ENCODE assay signal across 1 cellular context in genomic region chr20:53652090-53652858, GRCh38.
TF ChIP-seq lines count a peak whose summit lies in the region.

No MANE protein-coding gene starts in this region.

TF ChIP-seq in GM12878, 131 proteins besides CTCF, POLR2A, EP300 and RAD21 (continued from another document and continues in another):
- TF ChIP-seq BCL3 (IDR thresholded peaks at IDR 0.05; ENCODE audit: borderline replicate concordance, insufficient read depth, low read depth, low read length, poor library complexity, severe bottlenecking) (no peak), BCLAF1 (IDR thresholded peaks at IDR 0.05) (no peak), MEF2B (IDR thresholded peaks at IDR 0.05; ENCODE audit: partially characterized antibody, poor library complexity, severe bottlenecking) (peak; percentile 95), KDM1A (IDR thresholded peaks at IDR 0.05; ENCODE audit: borderline replicate concordance) (no peak), ESRRA (IDR thresholded peaks at IDR 0.05; ENCODE audit: low read length) (no peak), ATF2 (IDR thresholded peaks at IDR 0.05; ENCODE audit: low read length) (peak; percentile 91), NR2C2 (IDR thresholded peaks at IDR 0.05; ENCODE audit: borderline replicate concordance, control insufficient read depth, insufficient read length, low read depth) (no peak), REST (IDR thresholded peaks at IDR 0.05; ENCODE audit: low read depth, low read length) (no peak), HCFC1 (IDR thresholded peaks at IDR 0.05; ENCODE audit: low read length) (no peak), CHD4 (IDR thresholded peaks at IDR 0.05) (no peak), HDGF (IDR thresholded peaks at IDR 0.05) (no peak), SMAD1 (IDR thresholded peaks at IDR 0.05; ENCODE audit: low read depth, partially characterized antibody) (peak; percentile 77), KLF5 (IDR thresholded peaks at IDR 0.05; ENCODE audit: partially characterized antibody) (no peak), ZBTB11 (CRISPR knock-in tag; IDR thresholded peaks at IDR 0.05) (no peak), WRNIP1 (IDR thresholded peaks at IDR 0.05; ENCODE audit: borderline replicate concordance, low read depth, low read length) (no peak), ZNF384 (IDR thresholded peaks at IDR 0.05; ENCODE audit: borderline replicate concordance, low read depth, low read length) (peak; percentile 63; the same call in 1 of the 2 replicates), E4F1 (IDR thresholded peaks at IDR 0.05; ENCODE audit: borderline replicate concordance, partially characterized antibody) (no peak), SIN3A (IDR thresholded peaks at IDR 0.05; ENCODE audit: low read depth, low read length) (no peak), ZNF207 (IDR thresholded peaks at IDR 0.05; ENCODE audit: borderline replicate concordance) (no peak), NR2C1 (IDR thresholded peaks at IDR 0.05) (no peak), CEBPZ (IDR thresholded peaks at IDR 0.05; ENCODE audit: low read depth, low read length) (no peak), SREBF2 (IDR thresholded peaks at IDR 0.05; ENCODE audit: low read length) (no peak), E2F4 (IDR thresholded peaks at IDR 0.05; ENCODE audit: low read depth, low read length) (no peak), FOXK2 (IDR thresholded peaks at IDR 0.05) (no peak; the same call in 1 of the 2 replicates), RBBP5 (conservative IDR thresholded peaks at IDR 0.05) (0 out of 2 replicates have a peak, but pooled peaks have one; percentile 47), TBL1XR1 (IDR thresholded peaks at IDR 0.05; ENCODE audit: low read depth, low read length) (peak; percentile 60; the same call in 1 of the 2 replicates), CBX3 (IDR thresholded peaks at IDR 0.05; ENCODE audit: borderline replicate concordance, low read depth) (no peak), CEBPB (IDR thresholded peaks at IDR 0.05; ENCODE audit: borderline replicate concordance in 1 of 2, low read depth in 2 of 2, low read length in 2 of 2) (peak in 1 of 2 experiments; percentile 86; a peak in 3 of 4 replicates), SUZ12 (IDR thresholded peaks at IDR 0.05; ENCODE audit: unreplicated experiment) (no peak), HDAC6 (IDR thresholded peaks at IDR 0.05; ENCODE audit: unreplicated experiment) (no peak), ATF7 (IDR thresholded peaks at IDR 0.05; ENCODE audit: low read depth) (peak; percentile 82), E2F8 (IDR thresholded peaks at IDR 0.05; ENCODE audit: low read depth, partially characterized antibody) (peak; percentile 12), GABPA (IDR thresholded peaks at IDR 0.05; ENCODE audit: low read depth) (no peak)
